Comparison of ENCODE assay signal across 16 cellular contexts in genomic region chr3:61669203-61669602, GRCh38.
DNase-seq lines count a peak whose midpoint lies in the region; ATAC-seq, FAIRE-seq and TF ChIP-seq lines count a peak whose summit lies in the region.
"Had no signal": no experiment of that assay in that cellular context is flagged by ENCODE, and none has a peak within 500 bp of the region (broad histone marks: within the 10 kb centered on the region; RNA-seq: fewer than 3 reads in every experiment).

No MANE protein-coding gene starts in this region.

- H3K9me3 Mint-ChIP-seq in stimulated activated naive CD8-positive, alpha-beta T cell treated with anti-CD3 and anti-CD28 coated beads, Interleukin-15, amount 100 ng/mL, for 72 hours, result no peaks in the 10 kb centered on the region
- no peaks in the 10 kb centered on the region for H3K9me3 Mint-ChIP-seq in stimulated activated effector memory CD8-positive, alpha-beta T cell treated with anti-CD3 and anti-CD28 coated beads, Interleukin-12 subunit alpha, Interleukin-12 subunit beta, amount 100 ng/mL, for 72 hours
- H3K9me3 Mint-ChIP-seq: CD4-positive, alpha-beta T cell had no signal

- H3K9ac ChIP-seq in DND-41 (ENCODE audit: low read depth, low read length), result peak overlapping the region; percentile 26; the same call in 1 of the 2 replicates

- H3K36me3 Mint-ChIP-seq in stimulated activated effector memory CD8-positive, alpha-beta T cell treated with anti-CD3 and anti-CD28 coated beads, Interleukin-12 subunit alpha, Interleukin-12 subunit beta, amount 100 ng/mL, for 72 hours, result no peaks in the 10 kb centered on the region
- H3K36me3 Mint-ChIP-seq: T-cell had no signal

- no peaks in the 10 kb centered on the region for H3K36me3 ChIP-seq in DND-41 (ENCODE audit: insufficient read depth, low read length)
- no peaks in the 10 kb centered on the region for H3K36me3 ChIP-seq in HEK293 (ENCODE audit: control insufficient read depth in 2 of 2, insufficient read depth in 1 of 2, low read length in 2 of 2)
- H3K36me3 ChIP-seq: SJSA1 had no signal

- H3K27ac ChIP-seq in DND-41 (ENCODE audit: low read length) (peak overlapping the region; percentile 73), HEK293 (ENCODE audit: extremely low read depth, low read depth, low read length) (no peak overlapping the region)
- H3K27ac ChIP-seq: SJSA1 had no signal

- no peaks in the 10 kb centered on the region for H3K27me3 ChIP-seq in DND-41 (ENCODE audit: insufficient read depth, low read length, poor library complexity)
- H3K27me3 ChIP-seq: SJSA1 had no signal

- H3K27me3 Mint-ChIP-seq in stimulated activated naive CD8-positive, alpha-beta T cell treated with anti-CD3 and anti-CD28 coated beads, Interleukin-15, amount 100 ng/mL, for 72 hours, result no peaks in the 10 kb centered on the region
- H3K27me3 Mint-ChIP-seq: T-cell had no signal

- no peak overlapping the region for H2AFZ ChIP-seq in DND-41 (ENCODE audit: low read depth, low read length)

- CTCF ChIA-PET in HEK293 (lab: Yijun Ruan, JAX), result no interaction called here

- H3K9me3 ChIP-seq in DND-41 (ENCODE audit: insufficient read depth, low read length, severe bottlenecking) (no peaks in the 10 kb centered on the region), HEK293 (ENCODE audit: control insufficient read depth, insufficient read depth, low read depth, low read length) (no peaks in the 10 kb centered on the region)
- H3K9me3 ChIP-seq: SJSA1 had no signal

- intact Hi-C loops in left ventricle myocardium superior (cut with micrococcal nuclease) (no loop called here), left colon (cut with DNase I, micrococcal nuclease) (no loop called here)

- FAIRE-seq in HTR-8/SVneo (lab: Jason Lieb, UNC), result no peak
- FAIRE-seq: D721Med had no signal

- POLR2A ChIA-PET in HEK293 (lab: Yijun Ruan, JAX), result no interaction called here

- H3K4me1 ChIP-seq in DND-41 (ENCODE audit: insufficient read depth, low read length) (peaks cover 62% of the 10 kb centered on the region), HEK293 (ENCODE audit: control insufficient read depth, insufficient read depth, low read length) (peaks cover 15% of the 10 kb centered on the region)

- H3K4me1 Mint-ChIP-seq in stimulated activated naive CD8-positive, alpha-beta T cell treated with anti-CD3 and anti-CD28 coated beads, Interleukin-15, amount 100 ng/mL, for 72 hours, result no peaks in the 10 kb centered on the region
- H3K4me1 Mint-ChIP-seq in stimulated activated effector memory CD8-positive, alpha-beta T cell treated with anti-CD3 and anti-CD28 coated beads, Interleukin-12 subunit alpha, Interleukin-12 subunit beta, amount 100 ng/mL, for 72 hours, result no peaks in the 10 kb centered on the region
- H3K4me1 Mint-ChIP-seq: T-cell had no signal

- no peak overlapping the region for H3K4me3 Mint-ChIP-seq in stimulated activated naive CD8-positive, alpha-beta T cell treated with anti-CD3 and anti-CD28 coated beads, Interleukin-15, amount 100 ng/mL, for 72 hours
- H3K4me3 Mint-ChIP-seq in stimulated activated effector memory CD8-positive, alpha-beta T cell treated with anti-CD3 and anti-CD28 coated beads, Interleukin-12 subunit alpha, Interleukin-12 subunit beta, amount 100 ng/mL, for 72 hours, result no peak overlapping the region
- H3K4me3 Mint-ChIP-seq: CD4-positive, alpha-beta T cell; T-cell had no signal

- no peak overlapping the region for H3K4me3 ChIP-seq in DND-41 (ENCODE audit: low read depth in 1 of 2, low read length in 2 of 2)
- no peak overlapping the region for H3K4me3 ChIP-seq in HEK293 (ENCODE audit: low read depth, low read length)
- H3K4me3 ChIP-seq: SJSA1 had no signal

- H3K4me2 ChIP-seq in DND-41 (ENCODE audit: insufficient read depth, low read length), result peak overlapping the region; percentile 48

- ATAC-seq in DND-41 (ENCODE audit: insufficient read depth, low read depth) (peak; percentile 13; the same call in 2 of the 3 replicates), left ventricle myocardium superior (peak; percentile 54), left colon (no peak)
- no peak for ATAC-seq in stimulated activated naive CD8-positive, alpha-beta T cell treated with anti-CD3 and anti-CD28 coated beads, Interleukin-15, amount 100 ng/mL, for 72 hours
- ATAC-seq in stimulated activated effector memory CD8-positive, alpha-beta T cell treated with anti-CD3 and anti-CD28 coated beads, Interleukin-12 subunit alpha, Interleukin-12 subunit beta, amount 100 ng/mL, for 72 hours, result no peak
- ATAC-seq: T-cell had no signal

- DNase-seq in DND-41 (peak; percentile 9), OCI-M1 (lab: John Stamatoyannopoulos, UW) (peak; percentile 35), left ventricle myocardium superior (no peak), HTR-8/SVneo (ENCODE audit: insufficient read length, low spot score) (no peak), left colon (no peak)
- DNase-seq in stimulated activated naive CD8-positive, alpha-beta T cell treated with anti-CD3 and anti-CD28 coated beads, Interleukin-15, amount 100 ng/mL, for 72 hours, result no peak
- no peak for DNase-seq in stimulated activated effector memory CD8-positive, alpha-beta T cell treated with anti-CD3 and anti-CD28 coated beads, Interleukin-12 subunit alpha, Interleukin-12 subunit beta, amount 100 ng/mL, for 72 hours (ENCODE audit: low spot score in 2 of 2)
- DNase-seq: ACHN; CD4-positive, alpha-beta T cell; NCI-H1092 treated with DMSO at 0.1 percent for 48 hours; NCI-H1694; NCI-H748 treated with DMSO at 0.1 percent for 48 hours; T-cell had no signal

- no peak overlapping the region for H3K27ac Mint-ChIP-seq in stimulated activated naive CD8-positive, alpha-beta T cell treated with anti-CD3 and anti-CD28 coated beads, Interleukin-15, amount 100 ng/mL, for 72 hours
- H3K27ac Mint-ChIP-seq in stimulated activated effector memory CD8-positive, alpha-beta T cell treated with anti-CD3 and anti-CD28 coated beads, Interleukin-12 subunit alpha, Interleukin-12 subunit beta, amount 100 ng/mL, for 72 hours, result no peak overlapping the region
- H3K27ac Mint-ChIP-seq: CD4-positive, alpha-beta T cell; T-cell had no signal

- peaks cover 8% of the 10 kb centered on the region; the same call in 1 of the 2 replicates for H3K79me2 ChIP-seq in DND-41 (ENCODE audit: insufficient read depth, low read length)

- TF ChIP-seq CTCF in DND-41 (IDR thresholded peaks at IDR 0.05; ENCODE audit: borderline replicate concordance, extremely low read depth, low read length, poor library complexity, severe bottlenecking), result no peak
- TF ChIP-seq CTCF in HEK293 (tag by site-specific recombination; IDR thresholded peaks at IDR 0.05), result no peak

- H4K20me1 ChIP-seq in DND-41 (ENCODE audit: insufficient read depth, low read length), result no peaks in the 10 kb centered on the region

TF ChIP-seq in HEK293, 187 proteins besides CTCF, POLR2A, EP300 and RAD21:
- TF ChIP-seq GFI1B (tag by site-specific recombination; IDR thresholded peaks at IDR 0.05), result 0 out of 2 replicates have a peak, but pooled peaks have one; percentile 16
- TF ChIP-seq ZNF449 (tag by site-specific recombination; IDR thresholded peaks at IDR 0.05), result no peak
- TF ChIP-seq ZNF791 (tag by site-specific recombination; IDR thresholded peaks at IDR 0.05), result no peak
- no peak for TF ChIP-seq SCRT1 (tag by site-specific recombination; IDR thresholded peaks at IDR 0.05; ENCODE audit: borderline replicate concordance)
- TF ChIP-seq ZBTB1 (tag by site-specific recombination; IDR thresholded peaks at IDR 0.05), result no peak
- TF ChIP-seq KLF9 (tag by site-specific recombination; IDR thresholded peaks at IDR 0.05; ENCODE audit: low read depth), result no peak
- TF ChIP-seq ZNF416 (tag by site-specific recombination; IDR thresholded peaks at IDR 0.05), result 0 out of 2 replicates have a peak, but pooled peaks have one; percentile 22
- peak; percentile 39; the same call in 1 of the 2 replicates for TF ChIP-seq ZBTB17 (tag by site-specific recombination; IDR thresholded peaks at IDR 0.05)

Comparison
In these comparisons a context has a peak if more than half of its experiments do, and no peak if none do; other contexts are left out.
1. ATAC-seq: peak in DND-41 (single experiment) and left ventricle myocardium superior (single experiment); none in left colon (single experiment), stimulated activated naive CD8-positive, alpha-beta T cell treated with anti-CD3 and anti-CD28 coated beads, Interleukin-15, amount 100 ng/mL, for 72 hours (single experiment) and stimulated activated effector memory CD8-positive, alpha-beta T cell treated with anti-CD3 and anti-CD28 coated beads, Interleukin-12 subunit alpha, Interleukin-12 subunit beta, amount 100 ng/mL, for 72 hours (single experiment).
2. DNase-seq: peak in DND-41 (single experiment) and OCI-M1 (single experiment); none in left ventricle myocardium superior (single experiment), HTR-8/SVneo (single experiment), left colon (0 of 2), stimulated activated naive CD8-positive, alpha-beta T cell treated with anti-CD3 and anti-CD28 coated beads, Interleukin-15, amount 100 ng/mL, for 72 hours (0 of 2) and stimulated activated effector memory CD8-positive, alpha-beta T cell treated with anti-CD3 and anti-CD28 coated beads, Interleukin-12 subunit alpha, Interleukin-12 subunit beta, amount 100 ng/mL, for 72 hours (0 of 2).